In genomic region chr12:104748790-104749189, GRCh38 we compare ENCODE assay signal across 11 cellular contexts.
DNase-seq lines count a peak whose midpoint lies in the region; ATAC-seq, FAIRE-seq and TF ChIP-seq lines count a peak whose summit lies in the region.
"Had no signal": no experiment of that assay in that cellular context is flagged by ENCODE, and none has a peak within 500 bp of the region (broad histone marks: within the 10 kb centered on the region; RNA-seq: fewer than 3 reads in every experiment).

No MANE protein-coding gene starts in this region.

- H3K4me3 Mint-ChIP-seq in mesothelial cell of epicardium: no peak overlapping the region
- H3K4me3 Mint-ChIP-seq: brain had no signal

- TF ChIP-seq CTCF in ascending aorta (IDR thresholded peaks at IDR 0.05) (no peak), left ventricle myocardium inferior (IDR thresholded peaks at IDR 0.05; ENCODE audit: borderline replicate concordance) (no peak), mesothelial cell of epicardium (IDR thresholded peaks at IDR 0.05; ENCODE audit: unreplicated experiment) (no peak)

- ATAC-seq in activated CD4-positive, CD25-positive, alpha-beta regulatory T cell treated with anti-CD3 and anti-CD28 coated beads, Interleukin-2, amount 50 U/mL, for 24 hours: no peak

- H3K4me1 Mint-ChIP-seq in mesothelial cell of epicardium: peaks cover 7% of the 10 kb centered on the region

- H3K27me3 Mint-ChIP-seq in mesothelial cell of epicardium (ENCODE audit: low read depth): no peaks in the 10 kb centered on the region

- H3K9me3 ChIP-seq in ascending aorta (no peaks in the 10 kb centered on the region), left ventricle myocardium inferior (replicated peaks) (no peaks in the 10 kb centered on the region), skeletal muscle tissue (ENCODE audit: control insufficient read depth in 3 of 3, low read length in 3 of 3) (no peaks in the 10 kb centered on the region)

- FAIRE-seq in GM19239 (lab: Jason Lieb, UNC) (peak; percentile 23), HTR-8/SVneo (lab: Jason Lieb, UNC) (no peak)

- no peak overlapping the region for H3K9ac ChIP-seq in skeletal muscle tissue (ENCODE audit: low read depth in 1 of 3, low read length in 3 of 3)

- no peak overlapping the region for H3K27ac Mint-ChIP-seq in mesothelial cell of epicardium

- intact Hi-C loops in ascending aorta (cut with DNase I) (loop anchor here (2.0 kb wide), 1 partner anchor 76 kb away; no protein-coding TSS in a partner anchor), left ventricle myocardium inferior (cut with micrococcal nuclease) (no loop called here)

- no peak overlapping the region for H3K4me3 ChIP-seq in ascending aorta
- no peak overlapping the region for H3K4me3 ChIP-seq in left ventricle myocardium inferior
- peak overlapping the region in 1 of 3 donors; percentile 35 for H3K4me3 ChIP-seq in skeletal muscle tissue (ENCODE audit: low read length in 3 of 3)
- H3K4me3 ChIP-seq: skin epidermis had no signal

- H3K36me3 ChIP-seq in ascending aorta: no peaks in the 10 kb centered on the region
- H3K36me3 ChIP-seq in left ventricle myocardium inferior: no peaks in the 10 kb centered on the region
- H3K36me3 ChIP-seq in skeletal muscle tissue (ENCODE audit: control insufficient read depth in 3 of 3, insufficient read depth in 3 of 3, low read length in 3 of 3): no peaks in the 10 kb centered on the region

- no peaks in the 10 kb centered on the region for H3K27me3 ChIP-seq in ascending aorta
- H3K27me3 ChIP-seq in left ventricle myocardium inferior (ENCODE audit: low read depth): no peaks in the 10 kb centered on the region
- H3K27me3 ChIP-seq in skeletal muscle tissue (ENCODE audit: control insufficient read depth in 3 of 3, insufficient read depth in 3 of 3, low read length in 3 of 3): no peaks in the 10 kb centered on the region

- H3K9me3 Mint-ChIP-seq in mesothelial cell of epicardium: no peaks in the 10 kb centered on the region

- H3K36me3 Mint-ChIP-seq in mesothelial cell of epicardium: no peaks in the 10 kb centered on the region
- H3K36me3 Mint-ChIP-seq: brain had no signal

- DNase-seq in GM19239 (ENCODE audit: insufficient read length, low spot score) (no peak), ascending aorta (ENCODE audit: low spot score in 2 of 2) (peak in 1 of 2 donors; percentile 88), left ventricle myocardium inferior (no peak), HTR-8/SVneo (ENCODE audit: insufficient read length, low spot score) (no peak), mesothelial cell of epicardium (ENCODE audit: low spot score in 2 of 2, unreplicated experiment in 2 of 2) (no peak), NCI-H1436 treated with DMSO at 0.1 percent for 48 hours (lab: John Stamatoyannopoulos, UW) (no peak)
- DNase-seq: mammary epithelial cell had no signal

- H3K27ac ChIP-seq in ascending aorta (peak overlapping the region; percentile 73 to 78), left ventricle myocardium inferior (replicated peaks) (peak overlapping the region; percentile 12), skeletal muscle tissue (ENCODE audit: low read depth, low read length) (peak overlapping the region; percentile 23)

- peaks cover 0 to 9% of the 10 kb centered on the region in 2 donors for H3K4me1 ChIP-seq in ascending aorta
- peaks cover 18% of the 10 kb centered on the region for H3K4me1 ChIP-seq in left ventricle myocardium inferior
- peaks cover 0 to 10% (median 6%) of the 10 kb centered on the region in 3 donors for H3K4me1 ChIP-seq in skeletal muscle tissue (ENCODE audit: control insufficient read depth in 3 of 3, insufficient read depth in 3 of 3, low read length in 3 of 3)

Comparison
In these comparisons a context has a peak if more than half of its experiments do, and no peak if none do; other contexts are left out.
1. H3K27ac ChIP-seq: peak in every context shown above with its lines; median percentile 76 in ascending aorta; 23 in skeletal muscle tissue; 12 in left ventricle myocardium inferior.